1 cellular context compared by ENCODE assay signal in the genomic region with DNA sequence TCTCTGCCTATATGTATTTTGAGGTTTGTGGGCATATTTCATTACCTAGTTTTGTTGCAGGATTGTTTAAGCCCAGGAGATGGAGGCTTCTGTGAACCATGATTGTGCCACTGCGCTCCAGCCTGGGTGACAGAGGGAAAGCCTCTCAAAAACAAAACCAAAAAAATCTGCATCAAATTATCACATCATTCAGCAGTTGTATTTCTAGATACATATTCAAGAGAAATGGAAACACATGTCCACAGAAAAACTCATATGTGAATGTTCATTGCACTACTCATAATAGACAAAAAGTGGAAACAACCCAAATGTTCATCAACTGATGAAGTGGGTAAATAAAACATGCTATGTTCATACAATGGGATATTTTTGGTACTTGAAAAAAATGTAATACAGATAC.
TF ChIP-seq lines count a peak whose summit lies in the region.

No MANE protein-coding gene starts in this region.

TF ChIP-seq in GM12878, 131 proteins besides CTCF, POLR2A, EP300 and RAD21:
- TF ChIP-seq CBX5 (IDR thresholded peaks at IDR 0.05; ENCODE audit: low read depth), result no peak
TF ChIP-seq in GM12878: peak in this region for 0.
